ENCODE assay signal across 1 cellular context in genomic region chr7:100946766-100947365, GRCh38.
TF ChIP-seq lines count a peak whose summit lies in the region.

No MANE protein-coding gene starts in this region.

TF ChIP-seq in H1, 55 proteins besides CTCF, POLR2A, EP300 and RAD21:
- TF ChIP-seq POLR2AphosphoS5 (IDR thresholded peaks at IDR 0.05; ENCODE audit: low read depth, low read length): no peak
- no peak for TF ChIP-seq KDM4A (IDR thresholded peaks at IDR 0.05; ENCODE audit: low read depth, low read length, severe bottlenecking)
- TF ChIP-seq YY1 (IDR thresholded peaks at IDR 0.05; ENCODE audit: low read depth, low read length): no peak
- no peak for TF ChIP-seq BRCA1 (IDR thresholded peaks at IDR 0.05; ENCODE audit: low read depth, low read length)
- TF ChIP-seq TAF1 (IDR thresholded peaks at IDR 0.05; ENCODE audit: low read depth, low read length): no peak
- no peak for TF ChIP-seq MAFK (IDR thresholded peaks at IDR 0.05; ENCODE audit: low read depth, low read length)
- TF ChIP-seq RNF2 (IDR thresholded peaks at IDR 0.05; ENCODE audit: borderline replicate concordance, low read depth, low read length, missing control alignments, poor library complexity, severe bottlenecking): no peak
- no peak for TF ChIP-seq BACH1 (IDR thresholded peaks at IDR 0.05; ENCODE audit: low read length)
- TF ChIP-seq ZNF274 (IDR thresholded peaks at IDR 0.05; ENCODE audit: borderline replicate concordance, extremely low read depth, low read length): no peak
